ENCODE assay signal across 1 cellular context in the genomic region with DNA sequence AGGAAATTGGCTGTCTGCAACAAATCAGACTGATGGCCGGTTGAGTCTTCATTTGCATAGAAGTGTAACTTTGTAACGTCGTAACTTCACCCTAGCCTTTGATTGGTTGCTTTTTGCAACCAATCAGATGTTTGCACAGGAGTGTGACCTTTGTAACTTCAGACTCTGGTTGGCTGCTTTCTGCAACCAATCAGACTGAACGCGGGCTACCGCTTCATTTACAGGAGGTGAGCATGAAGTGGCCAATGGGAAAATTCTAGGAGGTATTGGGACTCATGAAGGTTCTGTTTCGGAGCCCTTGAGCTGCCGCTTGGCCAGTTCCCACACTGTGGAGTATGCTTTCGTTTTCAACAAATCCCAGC.
TF ChIP-seq lines count a peak whose summit lies in the region.

No MANE protein-coding gene starts in this region.

TF ChIP-seq in H1, 55 proteins besides CTCF, POLR2A, EP300 and RAD21:
- TF ChIP-seq RBBP5 (IDR thresholded peaks at IDR 0.05; ENCODE audit: borderline replicate concordance, low read depth, low read length), result no peak
- TF ChIP-seq, protein P1, sequence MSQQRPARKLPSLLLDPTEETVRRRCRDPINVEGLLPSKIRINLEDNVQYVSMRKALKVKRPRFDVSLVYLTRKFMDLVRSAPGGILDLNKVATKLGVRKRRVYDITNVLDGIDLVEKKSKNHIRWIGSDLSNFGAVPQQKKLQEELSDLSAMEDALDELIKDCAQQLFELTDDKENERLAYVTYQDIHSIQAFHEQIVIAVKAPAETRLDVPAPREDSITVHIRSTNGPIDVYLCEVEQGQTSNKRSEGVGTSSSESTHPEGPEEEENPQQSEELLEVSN (IDR thresholded peaks at IDR 0.05), result peak; percentile 75
- no peak for TF ChIP-seq CTBP2 (IDR thresholded peaks at IDR 0.05; ENCODE audit: borderline replicate concordance, insufficient read depth, insufficient read length, low read length)
- TF ChIP-seq TCF12 (IDR thresholded peaks at IDR 0.05; ENCODE audit: low read depth, low read length), result no peak
- peak; percentile 83 for TF ChIP-seq SP1 (IDR thresholded peaks at IDR 0.05; ENCODE audit: low read depth, low read length)
- no peak for TF ChIP-seq TEAD4 (IDR thresholded peaks at IDR 0.05; ENCODE audit: low read depth, low read length)
